Comparison of ENCODE assay signal across 8 cellular contexts in the genomic region with DNA sequence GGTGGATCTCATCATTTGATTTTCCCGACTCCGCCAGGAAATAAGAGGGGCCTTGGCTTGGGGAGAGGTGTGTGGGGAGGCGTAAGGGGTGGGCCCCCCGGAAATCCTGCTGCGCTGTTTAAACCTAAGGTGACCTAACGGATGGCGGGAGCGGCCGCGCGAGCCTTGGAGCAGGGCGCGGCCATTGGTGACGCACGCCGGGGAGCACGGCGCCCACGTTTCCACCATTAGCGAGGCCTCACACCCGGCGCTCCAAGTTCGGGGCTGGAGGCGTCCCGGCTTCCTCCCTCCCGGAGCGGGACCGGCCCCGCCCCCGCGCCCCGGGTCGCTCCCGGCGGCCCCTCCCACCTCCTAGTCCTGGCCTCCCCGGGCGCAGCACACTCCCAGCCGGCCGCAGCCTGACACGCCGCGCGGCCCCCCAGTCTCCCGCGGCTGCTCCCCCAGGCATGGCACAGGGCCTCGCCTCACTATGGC. TPM values are rescaled to one million over a fixed set of nuclear protein-coding genes. Genes with fewer than 3 reads are reported as not detected.
DNase-seq lines count a peak whose midpoint lies in the region; ATAC-seq, FAIRE-seq and TF ChIP-seq lines count a peak whose summit lies in the region.

SMS (plus strand) TSS at position 354 of the 474 bp plus-strand sequence; CDS start at position 470, 116 bp downstream.

- H3K4me1 ChIP-seq in astrocyte (ENCODE audit: insufficient read depth, low read length) = peaks cover 27% of the 10 kb centered on the region

- intact Hi-C loops in T-helper 2 cell treated with Interferon-gamma antibody and Interleukin-4, amounts not matched to agents 100 ng/mL and 5 ng/mL, for 36 hours (cut with micrococcal nuclease) = loop anchor here (1.0 kb wide), 1 partner anchor 101 kb away; the partner anchor contains the start of gene MBTPS2

- H3K27ac ChIP-seq in astrocyte (ENCODE audit: low read depth, low read length) = peak within 1 kb of the TSS; percentile 68

- H3K36me3 ChIP-seq in astrocyte (ENCODE audit: insufficient read depth, low read length) = no peaks in the 10 kb centered on the region

- DNase-seq in GM12891 (ENCODE audit: insufficient read length, low spot score) (peak; percentile 39), NCI-H1092 (lab: John Stamatoyannopoulos, UW) (peak; percentile 67), astrocyte (ENCODE audit: low read depth) (peak; percentile 58), hepatic stellate cell (ENCODE audit: low spot score) (peak; percentile 64), retina (peak; percentile 66), NCI-H524 treated with DMSO at 0.1 percent for 48 hours (lab: John Stamatoyannopoulos, UW) (no peak)

- no peak for TF ChIP-seq POLR2A in GM12891 (IDR thresholded peaks at IDR 0.05; ENCODE audit: low read depth, low read length)

- H3K4me3 Mint-ChIP-seq in astrocyte (ENCODE audit: unreplicated experiment) = peak within 1 kb of the TSS; percentile 95

- peak within 1 kb of the TSS; percentile 63 for H2AFZ ChIP-seq in astrocyte (ENCODE audit: low read depth, low read length)

- H3K9me3 Mint-ChIP-seq in astrocyte (ENCODE audit: unreplicated experiment) = no peaks in the 10 kb centered on the region

- H3K4me1 Mint-ChIP-seq in astrocyte (ENCODE audit: low read depth, unreplicated experiment) = peaks cover 9% of the 10 kb centered on the region

- peaks cover 32% of the 10 kb centered on the region for H3K79me2 ChIP-seq in astrocyte (ENCODE audit: insufficient read depth, low read length)

- peak within 1 kb of the TSS; percentile 82 for H3K4me2 ChIP-seq in astrocyte (ENCODE audit: low read length)

- H3K27me3 ChIP-seq in astrocyte (ENCODE audit: insufficient read depth, low read length) = no peaks in the 10 kb centered on the region

- H3K9me3 ChIP-seq in astrocyte (ENCODE audit: insufficient read depth, low read depth, low read length) = no peaks in the 10 kb centered on the region

- peaks cover 8% of the 10 kb centered on the region for H4K20me1 ChIP-seq in astrocyte (ENCODE audit: insufficient read depth, low read length)

- H3K36me3 Mint-ChIP-seq in astrocyte (ENCODE audit: low read depth, unreplicated experiment) = no peaks in the 10 kb centered on the region

- FAIRE-seq in GM12891 (lab: Jason Lieb, UNC) (peak; percentile 20), astrocyte (lab: Jason Lieb, UNC) (no peak)

- ATAC-seq in HG02588 (IDR thresholded peaks at IDR 0.05; ENCODE audit: unreplicated experiment) = peak; percentile 70

- no peaks in the 10 kb centered on the region for H3K27me3 Mint-ChIP-seq in astrocyte (ENCODE audit: low read depth, unreplicated experiment)

- H3K9ac ChIP-seq in astrocyte (ENCODE audit: low read length) = peak within 1 kb of the TSS; percentile 82

- peak within 1 kb of the TSS; percentile 87 for H3K27ac Mint-ChIP-seq in astrocyte (ENCODE audit: unreplicated experiment)

- no peak for TF ChIP-seq CTCF in astrocyte (IDR thresholded peaks at IDR 0.05; ENCODE audit: insufficient read depth, low read depth, low read length)

- peak within 1 kb of the TSS; percentile 63 for H3K4me3 ChIP-seq in astrocyte (ENCODE audit: insufficient read depth, low read depth, low read length)

TF ChIP-seq in GM12891, 5 proteins besides CTCF, POLR2A, EP300 and RAD21:
- TF ChIP-seq SPI1 (IDR thresholded peaks at IDR 0.05; ENCODE audit: low read depth, low read length) (no peak), POU2F2 (IDR thresholded peaks at IDR 0.05; ENCODE audit: low read depth, low read length) (no peak), POLR2AphosphoS5 (IDR thresholded peaks at IDR 0.05; ENCODE audit: low read depth, low read length) (no peak), PAX5 (IDR thresholded peaks at IDR 0.05; ENCODE audit: insufficient read depth, low read length, severe bottlenecking) (no peak), TAF1 (IDR thresholded peaks at IDR 0.05; ENCODE audit: low read depth, low read length) (no peak)
TF ChIP-seq in GM12891: peak in this region for 0.

RNA-seq across cellular contexts. Expression of gene SMS, which starts in this region (rescaled TPM):
- 86.2 TPM for polyA plus RNA-seq in GM12891 (2012; ENCODE audit: low read depth, missing spikeins)
- total RNA-seq in T-helper 2 cell treated with Interferon-gamma antibody and Interleukin-4, amounts not matched to agents 100 ng/mL and 5 ng/mL, for 36 hours = 66.8 and 70.7 TPM in 2 replicates
- total RNA-seq in astrocyte = 134 and 187 TPM in 2 replicates
